ENCODE assay signal across 1 cellular context in the genomic region with DNA sequence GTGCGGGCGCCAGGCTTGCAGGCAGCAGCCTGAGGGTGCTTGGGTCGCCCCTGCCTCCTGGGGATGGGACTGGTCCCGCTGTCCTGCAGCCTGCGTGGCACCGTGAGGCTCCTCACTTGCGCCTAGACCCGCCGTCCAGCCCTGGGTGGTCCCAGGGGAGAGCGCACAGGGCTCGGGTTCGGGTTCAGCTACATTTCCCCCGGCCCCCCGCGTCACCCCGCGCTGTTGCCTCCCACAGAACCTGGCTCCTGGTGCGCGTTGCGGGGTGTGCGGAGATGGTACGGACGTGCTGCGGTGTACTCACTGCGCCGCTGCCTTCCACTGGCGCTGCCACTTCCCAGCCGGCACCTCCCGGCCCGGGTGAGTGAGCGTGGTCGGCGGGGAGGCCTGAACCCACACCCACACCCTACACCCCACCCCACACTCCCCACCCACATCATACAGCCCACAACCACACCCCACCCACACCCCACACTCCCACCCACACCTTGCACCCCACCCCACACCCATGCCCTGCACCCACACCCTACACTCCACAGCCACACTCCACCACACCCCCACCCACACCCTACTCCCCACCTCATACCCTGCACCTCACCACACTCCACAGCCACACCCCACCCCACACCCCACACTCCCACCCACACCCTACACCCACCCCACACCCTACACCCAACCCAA.
TF ChIP-seq lines count a peak whose summit lies in the region.

No MANE protein-coding gene starts in this region.

TF ChIP-seq in IMR-90, 13 proteins besides CTCF, POLR2A, EP300 and RAD21:
- TF ChIP-seq BHLHE40 (IDR thresholded peaks at IDR 0.05; ENCODE audit: low read depth, low read length) (no peak), CEBPB (IDR thresholded peaks at IDR 0.05; ENCODE audit: low read depth, low read length) (no peak), MXI1 (IDR thresholded peaks at IDR 0.05; ENCODE audit: borderline replicate concordance, low read depth, low read length) (no peak)
- TF ChIP-seq, protein P1, sequence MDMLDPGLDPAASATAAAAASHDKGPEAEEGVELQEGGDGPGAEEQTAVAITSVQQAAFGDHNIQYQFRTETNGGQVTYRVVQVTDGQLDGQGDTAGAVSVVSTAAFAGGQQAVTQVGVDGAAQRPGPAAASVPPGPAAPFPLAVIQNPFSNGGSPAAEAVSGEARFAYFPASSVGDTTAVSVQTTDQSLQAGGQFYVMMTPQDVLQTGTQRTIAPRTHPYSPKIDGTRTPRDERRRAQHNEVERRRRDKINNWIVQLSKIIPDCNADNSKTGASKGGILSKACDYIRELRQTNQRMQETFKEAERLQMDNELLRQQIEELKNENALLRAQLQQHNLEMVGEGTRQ (IDR thresholded peaks at IDR 0.05; ENCODE audit: low read depth, low read length): no peak
